ENCODE assay signal across 28 cellular contexts in the genomic region with DNA sequence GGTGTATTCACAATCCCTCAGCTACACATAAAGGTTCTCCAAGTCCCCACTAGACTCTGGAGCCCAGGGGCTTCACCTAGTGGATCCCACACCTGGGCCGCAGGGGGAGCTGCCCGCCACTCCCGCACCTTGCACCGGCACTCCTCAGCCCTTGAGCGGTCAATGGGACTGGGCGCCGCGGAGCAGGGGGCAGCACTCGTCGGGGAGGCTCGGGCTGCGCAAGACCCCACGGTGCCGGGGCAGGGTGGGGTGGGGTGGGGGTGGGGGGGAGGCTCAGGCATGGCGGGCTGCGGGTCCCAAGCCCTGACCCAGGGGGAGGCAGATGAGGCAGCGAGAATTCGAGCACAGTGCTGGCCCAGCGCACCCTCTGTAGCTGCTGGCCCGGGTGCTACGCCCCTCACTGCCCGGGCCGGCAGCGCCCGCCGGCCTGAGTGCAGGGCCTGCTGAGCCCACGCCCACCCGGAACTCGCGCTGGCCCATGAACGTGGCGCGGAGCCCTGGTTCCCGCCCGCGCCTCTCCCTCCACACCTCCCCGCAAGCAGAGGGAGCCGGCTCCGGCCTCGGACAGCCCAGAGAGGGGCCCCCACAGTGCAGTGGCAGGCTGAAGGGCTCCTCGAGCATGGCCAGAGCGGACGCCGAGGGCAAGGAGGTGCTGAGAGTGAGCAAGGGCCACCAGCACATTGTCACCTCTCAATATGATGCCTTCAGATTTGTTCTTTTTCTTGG.
"Had no signal": no experiment of that assay in that cellular context is flagged by ENCODE, and none has a peak within 500 bp of the region (broad histone marks: within the 10 kb centered on the region; RNA-seq: fewer than 3 reads in every experiment).

No MANE protein-coding gene starts in this region.

- H3K4me3 ChIP-seq: body of pancreas, esophagus squamous epithelium, gastroesophageal sphincter had no signal

- ATAC-seq: activated CD8-positive, alpha-beta T cell treated with anti-CD3 and anti-CD28 coated beads for 36 hours; activated T-cell treated with anti-CD3 and anti-CD28 coated beads, Interleukin-2, amount 50 U/mL, for 4 hours; activated T-helper 17 cell treated with anti-CD3 and anti-CD28 coated beads, Interleukin-2, amount 50 U/mL, for 72 hours; body of pancreas; effector memory CD8-positive, alpha-beta T cell; gastroesophageal sphincter; T-helper 17 cell had no signal

- H3K27me3 ChIP-seq: body of pancreas, esophagus squamous epithelium, gastroesophageal sphincter had no signal

- H3K27me3 Mint-ChIP-seq: activated CD8-positive, alpha-beta T cell treated with anti-CD3 and anti-CD28 coated beads for 36 hours; activated naive CD8-positive, alpha-beta T cell; activated T-helper 17 cell treated with anti-CD3 and anti-CD28 coated beads, Interleukin-2, amount 50 U/mL, for 72 hours; effector memory CD8-positive, alpha-beta T cell; T-helper 17 cell had no signal

- H3K4me3 Mint-ChIP-seq: activated CD8-positive, alpha-beta T cell treated with anti-CD3 and anti-CD28 coated beads for 36 hours; activated naive CD8-positive, alpha-beta T cell; activated T-cell treated with anti-CD3 and anti-CD28 coated beads, Interleukin-2, amount 50 U/mL, for 4 hours; activated T-helper 17 cell treated with anti-CD3 and anti-CD28 coated beads, Interleukin-2, amount 50 U/mL, for 72 hours; effector memory CD8-positive, alpha-beta T cell; T-helper 17 cell; T-helper 2 cell treated with Interferon-gamma antibody and Interleukin-4, amounts not matched to agents 5 μg/mL and 100 μg/mL, for 36 hours had no signal

- H3K9me3 ChIP-seq: body of pancreas had no signal

- H3K36me3 Mint-ChIP-seq: activated naive CD8-positive, alpha-beta T cell had no signal

- DNase-seq: activated CD4-positive, alpha-beta T cell treated with anti-CD3 and anti-CD28 coated beads for 4 hours; activated CD4-positive, alpha-beta T cell treated with anti-CD3 and anti-CD28 coated beads, Interleukin-2, amount 50 U/mL, for 1 hour; activated CD4-positive, alpha-beta T cell treated with anti-CD3 and anti-CD28 coated beads, Interleukin-2, amount 50 U/mL, for 48 hours; activated CD4-positive, CD25-positive, alpha-beta regulatory T cell; activated CD4-positive, CD25-positive, alpha-beta regulatory T cell treated with anti-CD3 and anti-CD28 coated beads, Interleukin-2, amount 50 U/mL, for 72 hours; activated CD8-positive, alpha-beta memory T cell treated with anti-CD3 and anti-CD28 coated beads for 24 hours; activated CD8-positive, alpha-beta T cell treated with anti-CD3 and anti-CD28 coated beads for 36 hours; activated effector memory CD4-positive, alpha-beta T cell treated with Interleukin-2 at 50 U/mL for 16 hours; activated gamma-delta T cell treated with Interleukin-2 at 50 U/mL for 16 hours; activated naive CD4-positive, alpha-beta T cell treated with anti-CD3 and anti-CD28 coated beads, Interleukin-2, amount 50 U/mL, for 16 hours; activated naive CD4-positive, alpha-beta T cell treated with Interleukin-2 at 50 U/mL for 16 hours; activated T-cell treated with anti-CD3 and anti-CD28 coated beads, Interleukin-2, amount 50 U/mL, for 4 hours; amygdala; body of pancreas; cortex of kidney; dermis blood vessel endothelial cell; effector CD4-positive, alpha-beta T cell; effector memory CD8-positive, alpha-beta T cell; esophagus squamous epithelium; foreskin melanocyte; T-helper 1 cell; T-helper 17 cell; T1000 had no signal

- H3K4me1 ChIP-seq: body of pancreas, esophagus squamous epithelium, gastroesophageal sphincter had no signal

- H3K4me1 Mint-ChIP-seq: activated T-helper 17 cell treated with anti-CD3 and anti-CD28 coated beads, Interleukin-2, amount 50 U/mL, for 72 hours; T-helper 17 cell had no signal

- H3K27ac Mint-ChIP-seq: activated CD8-positive, alpha-beta T cell treated with anti-CD3 and anti-CD28 coated beads for 36 hours; activated naive CD8-positive, alpha-beta T cell; activated T-helper 17 cell treated with anti-CD3 and anti-CD28 coated beads, Interleukin-2, amount 50 U/mL, for 72 hours; effector memory CD8-positive, alpha-beta T cell; T-helper 17 cell; T-helper 2 cell treated with Interferon-gamma antibody and Interleukin-4, amounts not matched to agents 5 μg/mL and 100 μg/mL, for 36 hours had no signal

- H3K27ac ChIP-seq: body of pancreas, epithelial cell of prostate, esophagus squamous epithelium, gastroesophageal sphincter had no signal
